ENCODE assay signal across 1 cellular context in genomic region chr17:41930009-41930832, GRCh38.
TF ChIP-seq lines count a peak whose summit lies in the region.

A gene with protein sequence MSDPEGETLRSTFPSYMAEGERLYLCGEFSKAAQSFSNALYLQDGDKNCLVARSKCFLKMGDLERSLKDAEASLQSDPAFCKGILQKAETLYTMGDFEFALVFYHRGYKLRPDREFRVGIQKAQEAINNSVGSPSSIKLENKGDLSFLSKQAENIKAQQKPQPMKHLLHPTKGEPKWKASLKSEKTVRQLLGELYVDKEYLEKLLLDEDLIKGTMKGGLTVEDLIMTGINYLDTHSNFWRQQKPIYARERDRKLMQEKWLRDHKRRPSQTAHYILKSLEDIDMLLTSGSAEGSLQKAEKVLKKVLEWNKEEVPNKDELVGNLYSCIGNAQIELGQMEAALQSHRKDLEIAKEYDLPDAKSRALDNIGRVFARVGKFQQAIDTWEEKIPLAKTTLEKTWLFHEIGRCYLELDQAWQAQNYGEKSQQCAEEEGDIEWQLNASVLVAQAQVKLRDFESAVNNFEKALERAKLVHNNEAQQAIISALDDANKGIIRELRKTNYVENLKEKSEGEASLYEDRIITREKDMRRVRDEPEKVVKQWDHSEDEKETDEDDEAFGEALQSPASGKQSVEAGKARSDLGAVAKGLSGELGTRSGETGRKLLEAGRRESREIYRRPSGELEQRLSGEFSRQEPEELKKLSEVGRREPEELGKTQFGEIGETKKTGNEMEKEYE (plus strand): TSS chr17:41930617. CDS start chr17:41930724, 107 bp downstream.

TF ChIP-seq in HepG2, 621 proteins besides CTCF, POLR2A, EP300 and RAD21 (continued from another document and continues in another):
- TF ChIP-seq, protein P1, sequence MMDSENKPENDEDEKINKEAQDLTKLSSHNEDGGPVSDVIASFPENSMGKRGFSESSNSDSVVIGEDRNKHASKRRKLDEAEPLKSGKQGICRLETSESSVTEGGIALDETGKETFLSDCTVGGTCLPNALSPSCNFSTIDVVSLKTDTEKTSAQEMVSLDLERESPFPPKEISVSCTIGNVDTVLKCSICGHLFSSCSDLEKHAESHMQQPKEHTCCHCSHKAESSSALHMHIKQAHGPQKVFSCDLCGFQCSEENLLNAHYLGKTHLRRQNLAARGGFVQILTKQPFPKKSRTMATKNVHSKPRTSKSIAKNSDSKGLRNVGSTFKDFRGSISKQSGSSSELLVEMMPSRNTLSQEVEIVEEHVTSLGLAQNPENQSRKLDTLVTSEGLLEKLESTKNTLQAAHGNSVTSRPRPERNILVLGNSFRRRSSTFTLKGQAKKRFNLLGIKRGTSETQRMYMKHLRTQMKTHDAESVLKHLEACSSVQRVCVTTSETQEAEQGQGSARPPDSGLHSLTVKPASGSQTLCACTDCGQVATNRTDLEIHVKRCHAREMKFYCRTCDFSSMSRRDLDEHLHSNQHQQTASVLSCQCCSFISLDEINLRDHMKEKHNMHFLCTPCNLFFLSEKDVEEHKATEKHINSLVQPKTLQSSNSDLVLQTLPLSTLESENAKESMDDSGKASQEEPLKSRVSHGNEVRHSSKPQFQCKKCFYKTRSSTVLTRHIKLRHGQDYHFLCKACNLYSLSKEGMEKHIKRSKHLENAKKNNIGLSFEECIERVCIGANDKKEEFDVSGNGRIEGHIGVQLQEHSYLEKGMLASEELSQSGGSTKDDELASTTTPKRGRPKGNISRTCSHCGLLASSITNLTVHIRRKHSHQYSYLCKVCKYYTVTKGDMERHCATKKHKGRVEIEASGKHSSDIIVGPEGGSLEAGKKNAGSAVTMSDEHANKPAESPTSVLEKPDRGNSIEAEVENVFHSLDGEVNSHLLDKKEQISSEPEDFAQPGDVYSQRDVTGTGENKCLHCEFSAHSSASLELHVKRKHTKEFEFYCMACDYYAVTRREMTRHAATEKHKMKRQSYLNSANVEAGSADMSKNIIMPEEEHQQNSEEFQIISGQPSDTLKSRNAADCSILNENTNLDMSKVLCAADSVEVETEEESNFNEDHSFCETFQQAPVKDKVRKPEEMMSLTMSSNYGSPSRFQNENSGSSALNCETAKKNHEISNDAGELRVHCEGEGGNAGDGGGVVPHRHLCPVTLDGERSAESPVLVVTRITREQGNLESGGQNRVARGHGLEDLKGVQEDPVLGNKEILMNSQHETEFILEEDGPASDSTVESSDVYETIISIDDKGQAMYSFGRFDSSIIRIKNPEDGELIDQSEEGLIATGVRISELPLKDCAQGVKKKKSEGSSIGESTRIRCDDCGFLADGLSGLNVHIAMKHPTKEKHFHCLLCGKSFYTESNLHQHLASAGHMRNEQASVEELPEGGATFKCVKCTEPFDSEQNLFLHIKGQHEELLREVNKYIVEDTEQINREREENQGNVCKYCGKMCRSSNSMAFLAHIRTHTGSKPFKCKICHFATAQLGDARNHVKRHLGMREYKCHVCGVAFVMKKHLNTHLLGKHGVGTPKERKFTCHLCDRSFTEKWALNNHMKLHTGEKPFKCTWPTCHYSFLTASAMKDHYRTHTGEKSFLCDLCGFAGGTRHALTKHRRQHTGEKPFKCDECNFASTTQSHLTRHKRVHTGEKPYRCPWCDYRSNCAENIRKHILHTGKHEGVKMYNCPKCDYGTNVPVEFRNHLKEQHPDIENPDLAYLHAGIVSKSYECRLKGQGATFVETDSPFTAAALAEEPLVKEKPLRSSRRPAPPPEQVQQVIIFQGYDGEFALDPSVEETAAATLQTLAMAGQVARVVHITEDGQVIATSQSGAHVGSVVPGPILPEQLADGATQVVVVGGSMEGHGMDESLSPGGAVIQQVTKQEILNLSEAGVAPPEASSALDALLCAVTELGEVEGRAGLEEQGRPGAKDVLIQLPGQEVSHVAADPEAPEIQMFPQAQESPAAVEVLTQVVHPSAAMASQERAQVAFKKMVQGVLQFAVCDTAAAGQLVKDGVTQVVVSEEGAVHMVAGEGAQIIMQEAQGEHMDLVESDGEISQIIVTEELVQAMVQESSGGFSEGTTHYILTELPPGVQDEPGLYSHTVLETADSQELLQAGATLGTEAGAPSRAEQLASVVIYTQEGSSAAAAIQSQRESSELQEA (CRISPR knock-in tag; IDR thresholded peaks at IDR 0.05; ENCODE audit: not compliant biosample characterization): peak; percentile 90
- TF ChIP-seq ELK4 (CRISPR knock-in tag; IDR thresholded peaks at IDR 0.05; ENCODE audit: borderline replicate concordance): no peak
- no peak for TF ChIP-seq ZNF101 (CRISPR knock-in tag; IDR thresholded peaks at IDR 0.05; ENCODE audit: borderline replicate concordance, low read depth)
- peak; percentile 89 for TF ChIP-seq GATAD2A (CRISPR knock-in tag; IDR thresholded peaks at IDR 0.05)
- TF ChIP-seq SIN3B (IDR thresholded peaks at IDR 0.05; ENCODE audit: low read length): 0 out of 2 replicates have a peak, but pooled peaks have one; percentile 26
- TF ChIP-seq SCMH1 (CRISPR knock-in tag; IDR thresholded peaks at IDR 0.05; ENCODE audit: borderline replicate concordance): no peak
- peak; percentile 92 for TF ChIP-seq ZFP91 (CRISPR knock-in tag; IDR thresholded peaks at IDR 0.05; ENCODE audit: borderline replicate concordance)
- peak; percentile 97 for TF ChIP-seq ERF (CRISPR knock-in tag; IDR thresholded peaks at IDR 0.05)
- TF ChIP-seq HIVEP1 (CRISPR knock-in tag; IDR thresholded peaks at IDR 0.05): peak; percentile 90
- no peak for TF ChIP-seq ZNF234 (CRISPR knock-in tag; conservative IDR thresholded peaks at IDR 0.05)
- peak; percentile 83; the same call in 1 of the 2 replicates for TF ChIP-seq ZNF543 (CRISPR knock-in tag; IDR thresholded peaks at IDR 0.05)
- TF ChIP-seq FOSL2 (CRISPR knock-in tag; IDR thresholded peaks at IDR 0.05): peak; percentile 72
- peak; percentile 74 for TF ChIP-seq GABPA (IDR thresholded peaks at IDR 0.05; ENCODE audit: low read depth, low read length)
- peak; percentile 94 for TF ChIP-seq GABPA (CRISPR knock-in tag; IDR thresholded peaks at IDR 0.05; ENCODE audit: low read depth)
- TF ChIP-seq ZNF414 (CRISPR knock-in tag; IDR thresholded peaks at IDR 0.05): peak; percentile 90; the same call in 1 of the 2 replicates
- TF ChIP-seq DPF2 (CRISPR knock-in tag; IDR thresholded peaks at IDR 0.05; ENCODE audit: borderline replicate concordance, low read depth): peak; percentile 64; the same call in 1 of the 2 replicates
- TF ChIP-seq ZSCAN22 (CRISPR knock-in tag; IDR thresholded peaks at IDR 0.05): no peak
- no peak for TF ChIP-seq ZNF512 (CRISPR knock-in tag; IDR thresholded peaks at IDR 0.05)
- TF ChIP-seq HOXA5 (CRISPR knock-in tag; IDR thresholded peaks at IDR 0.05): peak; percentile 95
- TF ChIP-seq, protein P2, sequence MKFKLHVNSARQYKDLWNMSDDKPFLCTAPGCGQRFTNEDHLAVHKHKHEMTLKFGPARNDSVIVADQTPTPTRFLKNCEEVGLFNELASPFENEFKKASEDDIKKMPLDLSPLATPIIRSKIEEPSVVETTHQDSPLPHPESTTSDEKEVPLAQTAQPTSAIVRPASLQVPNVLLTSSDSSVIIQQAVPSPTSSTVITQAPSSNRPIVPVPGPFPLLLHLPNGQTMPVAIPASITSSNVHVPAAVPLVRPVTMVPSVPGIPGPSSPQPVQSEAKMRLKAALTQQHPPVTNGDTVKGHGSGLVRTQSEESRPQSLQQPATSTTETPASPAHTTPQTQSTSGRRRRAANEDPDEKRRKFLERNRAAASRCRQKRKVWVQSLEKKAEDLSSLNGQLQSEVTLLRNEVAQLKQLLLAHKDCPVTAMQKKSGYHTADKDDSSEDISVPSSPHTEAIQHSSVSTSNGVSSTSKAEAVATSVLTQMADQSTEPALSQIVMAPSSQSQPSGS (CRISPR knock-in tag; IDR thresholded peaks at IDR 0.05): peak; percentile 88
- peak; percentile 25 for TF ChIP-seq ZNF629 (CRISPR knock-in tag; conservative IDR thresholded peaks at IDR 0.05)
- TF ChIP-seq, protein P3, sequence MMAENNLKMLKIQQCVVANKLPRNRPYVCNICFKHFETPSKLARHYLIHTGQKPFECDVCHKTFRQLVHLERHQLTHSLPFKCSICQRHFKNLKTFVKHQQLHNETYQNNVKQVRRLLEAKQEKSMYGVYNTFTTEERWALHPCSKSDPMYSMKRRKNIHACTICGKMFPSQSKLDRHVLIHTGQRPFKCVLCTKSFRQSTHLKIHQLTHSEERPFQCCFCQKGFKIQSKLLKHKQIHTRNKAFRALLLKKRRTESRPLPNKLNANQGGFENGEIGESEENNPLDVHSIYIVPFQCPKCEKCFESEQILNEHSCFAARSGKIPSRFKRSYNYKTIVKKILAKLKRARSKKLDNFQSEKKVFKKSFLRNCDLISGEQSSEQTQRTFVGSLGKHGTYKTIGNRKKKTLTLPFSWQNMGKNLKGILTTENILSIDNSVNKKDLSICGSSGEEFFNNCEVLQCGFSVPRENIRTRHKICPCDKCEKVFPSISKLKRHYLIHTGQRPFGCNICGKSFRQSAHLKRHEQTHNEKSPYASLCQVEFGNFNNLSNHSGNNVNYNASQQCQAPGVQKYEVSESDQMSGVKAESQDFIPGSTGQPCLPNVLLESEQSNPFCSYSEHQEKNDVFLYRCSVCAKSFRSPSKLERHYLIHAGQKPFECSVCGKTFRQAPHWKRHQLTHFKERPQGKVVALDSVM (CRISPR knock-in tag; IDR thresholded peaks at IDR 0.05): peak; percentile 73
- peak; percentile 74 for TF ChIP-seq SMC3 (IDR thresholded peaks at IDR 0.05; ENCODE audit: low read length)
- TF ChIP-seq NR2F6 (IDR thresholded peaks at IDR 0.05): no peak
- TF ChIP-seq NR2F6 (CRISPR knock-in tag; IDR thresholded peaks at IDR 0.05): peak; percentile 66
- no peak for TF ChIP-seq MATR3 (CRISPR knock-in tag; IDR thresholded peaks at IDR 0.05)
- peak; percentile 99 for TF ChIP-seq ZMYM3 (CRISPR knock-in tag; IDR thresholded peaks at IDR 0.05)
- TF ChIP-seq TBP (CRISPR knock-in tag; IDR thresholded peaks at IDR 0.05): no peak
- peak; percentile 94 for TF ChIP-seq SRY (CRISPR knock-in tag; IDR thresholded peaks at IDR 0.05)
- 0 out of 2 replicates have a peak, but pooled peaks have one; percentile 78 for TF ChIP-seq STAT5B (CRISPR knock-in tag; IDR thresholded peaks at IDR 0.05)
